In the genomic region with DNA sequence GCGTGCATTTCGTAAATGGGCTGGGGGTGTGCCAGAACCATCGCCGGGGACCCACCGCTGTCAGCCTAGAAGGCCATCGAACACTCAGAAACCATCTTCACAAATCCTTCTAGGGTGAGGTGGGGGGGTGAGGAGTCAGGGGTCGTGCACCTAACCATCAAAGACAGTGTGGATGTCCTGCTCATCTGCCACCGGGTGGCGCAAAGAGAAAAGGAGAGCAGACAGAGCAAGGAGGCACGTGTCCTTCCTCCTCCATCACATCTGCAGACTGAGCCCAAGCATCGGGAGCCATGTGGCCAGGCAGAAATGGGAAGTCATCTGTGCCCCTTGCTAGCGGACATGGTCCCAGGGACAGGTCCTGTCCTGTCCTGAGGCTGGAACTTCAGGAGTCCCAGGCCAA, we compare ENCODE assay signal across 8 cellular contexts.
DNase-seq lines count a peak whose midpoint lies in the region; ATAC-seq and TF ChIP-seq lines count a peak whose summit lies in the region.

No MANE protein-coding gene starts in this region.

- H3K9me2 ChIP-seq in PC-9 (ENCODE audit: insufficient read depth), result no peaks in the 10 kb centered on the region

- H3K27me3 Mint-ChIP-seq in CD8-positive, alpha-beta T cell (ENCODE audit: low read depth), result peaks cover 26% of the 10 kb centered on the region

- POLR2A ChIA-PET in CD8-positive, alpha-beta T cell (lab: Charles Lee), result no interaction called here
- POLR2A ChIA-PET in PC-9 (lab: Charles Lee; ENCODE audit: unreplicated experiment), result no interaction called here

- no peaks in the 10 kb centered on the region for H3K27me3 ChIP-seq in CD8-positive, alpha-beta T cell (ENCODE audit: insufficient read depth, low read length)
- H3K27me3 ChIP-seq in PC-9 (ENCODE audit: insufficient read depth, low read depth), result peaks cover 42% of the 10 kb centered on the region

- H3F3A ChIP-seq in PC-9 (ENCODE audit: insufficient read depth, low read depth), result peaks cover 12% of the 10 kb centered on the region; the same call in 1 of the 2 replicates

- no TSS peak for BruUV-seq in PC-9 (replicated peaks; lab: Mats Ljungman, UMichigan)

- H3K4me1 Mint-ChIP-seq in CD8-positive, alpha-beta T cell (ENCODE audit: low read depth), result peaks cover 2% of the 10 kb centered on the region

- CTCF ChIA-PET in CD8-positive, alpha-beta T cell (lab: Charles Lee), result interaction anchor here (0.9 to 1.1 kb wide), 3 partner anchors 19 to 452 kb away, joined by 3 to 4 read pairs (median 3); no protein-coding TSS in a partner anchor
- CTCF ChIA-PET in PC-9 (lab: Charles Lee), result interaction anchor here (0.6 kb wide), 1 partner anchor 99 kb away, joined by 3 read pairs; no protein-coding TSS in a partner anchor

- ATAC-seq in CD8-positive, alpha-beta T cell, result peak; percentile 61
- ATAC-seq in HG02973 (IDR thresholded peaks at IDR 0.05; ENCODE audit: unreplicated experiment), result no peak

- H3K36me3 ChIP-seq in CD8-positive, alpha-beta T cell (ENCODE audit: insufficient read depth, low read length), result no peaks in the 10 kb centered on the region
- no peaks in the 10 kb centered on the region for H3K36me3 ChIP-seq in PC-9 (ENCODE audit: low read depth)

- no peaks in the 10 kb centered on the region for H3K9me3 ChIP-seq in CD8-positive, alpha-beta T cell (ENCODE audit: low read length)
- H3K9me3 ChIP-seq in PC-9 (ENCODE audit: insufficient read depth, low read depth), result no peaks in the 10 kb centered on the region

- H3K4me2 ChIP-seq in PC-9, result no peak overlapping the region

- no peaks in the 10 kb centered on the region for H3K4me1 ChIP-seq in CD8-positive, alpha-beta T cell (ENCODE audit: insufficient read depth, low read length)
- peaks cover 12% of the 10 kb centered on the region; the same call in 1 of the 2 replicates for H3K4me1 ChIP-seq in PC-9 (replicated peaks; ENCODE audit: insufficient read depth)

- no peak overlapping the region for H3K4me3 ChIP-seq in CD8-positive, alpha-beta T cell (ENCODE audit: low read depth, low read length)
- H3K4me3 ChIP-seq in astrocyte of the spinal cord (ENCODE audit: low read depth, low read length), result no peak overlapping the region
- no peak overlapping the region for H3K4me3 ChIP-seq in PC-9

- H3K27ac ChIP-seq in CD8-positive, alpha-beta T cell (ENCODE audit: low read depth, low read length), result no peak overlapping the region
- no peak overlapping the region for H3K27ac ChIP-seq in PC-9

- no peak overlapping the region for H3K4me3 Mint-ChIP-seq in CD8-positive, alpha-beta T cell

- H3K9me3 Mint-ChIP-seq in CD8-positive, alpha-beta T cell, result no peaks in the 10 kb centered on the region

- no peaks in the 10 kb centered on the region for H3K36me3 Mint-ChIP-seq in CD8-positive, alpha-beta T cell

- H3K79me2 ChIP-seq in PC-9 (ENCODE audit: low read depth), result no peaks in the 10 kb centered on the region

- intact Hi-C loops in CD8-positive, alpha-beta T cell (cut with DNase I, micrococcal nuclease), result loop anchor here (2.0 to 5.0 kb wide), 2 partner anchors 107 to 160 kb away; no protein-coding TSS in a partner anchor
- intact Hi-C loops in PC-9 (cut with micrococcal nuclease; ENCODE audit: unreplicated experiment), result no loop called here

- peak; percentile 24 for TF ChIP-seq CTCF in CD8-positive, alpha-beta T cell (IDR thresholded peaks at IDR 0.05)
- TF ChIP-seq CTCF in astrocyte of the spinal cord (IDR thresholded peaks at IDR 0.05; ENCODE audit: low read depth, low read length) (peak; percentile 63), PC-9 (conservative IDR thresholded peaks at IDR 0.05) (no peak; the same call in 1 of the 2 replicates)

- H3K27ac Mint-ChIP-seq in CD8-positive, alpha-beta T cell, result no peak overlapping the region

- no peak overlapping the region for H2AFZ ChIP-seq in PC-9

- in situ Hi-C loops in astrocyte of the spinal cord (cut with HindIII; ENCODE audit: low sequenced_read_pairs), result no loop called here

- H4K20me1 ChIP-seq in PC-9 (ENCODE audit: insufficient read depth), result no peaks in the 10 kb centered on the region

- peak in 2 of 7 experiments; percentile 13 to 43 for DNase-seq in CD8-positive, alpha-beta T cell
- peak; percentile 20 for DNase-seq in H4 (ENCODE audit: low spot score)
- DNase-seq in NCI-H82 (lab: John Stamatoyannopoulos, UW), result peak; percentile 83
- peak; percentile 60 for DNase-seq in astrocyte of the spinal cord (ENCODE audit: low read depth, low spot score)
- DNase-seq in inferior parietal cortex (ENCODE audit: extremely low spot score), result peak; percentile 57
- peak; percentile 4 to 5 for DNase-seq in stimulated activated CD4-positive, alpha-beta T cell treated with anti-CD3 and anti-CD28 coated beads, Interleukin-4, amount 100 ng/mL, for 4 hours
- DNase-seq in PC-9, result no peak

Comparison
In these comparisons a context has a peak if more than half of its experiments do, and no peak if none do; other contexts are left out.
1. DNase-seq: peak in H4 (single experiment), NCI-H82 (single experiment), astrocyte of the spinal cord (single experiment), inferior parietal cortex (single experiment) and stimulated activated CD4-positive, alpha-beta T cell treated with anti-CD3 and anti-CD28 coated beads, Interleukin-4, amount 100 ng/mL, for 4 hours (2 of 2); none in PC-9 (0 of 2).